Comparison of ENCODE assay signal across 29 cellular contexts in the genomic region with DNA sequence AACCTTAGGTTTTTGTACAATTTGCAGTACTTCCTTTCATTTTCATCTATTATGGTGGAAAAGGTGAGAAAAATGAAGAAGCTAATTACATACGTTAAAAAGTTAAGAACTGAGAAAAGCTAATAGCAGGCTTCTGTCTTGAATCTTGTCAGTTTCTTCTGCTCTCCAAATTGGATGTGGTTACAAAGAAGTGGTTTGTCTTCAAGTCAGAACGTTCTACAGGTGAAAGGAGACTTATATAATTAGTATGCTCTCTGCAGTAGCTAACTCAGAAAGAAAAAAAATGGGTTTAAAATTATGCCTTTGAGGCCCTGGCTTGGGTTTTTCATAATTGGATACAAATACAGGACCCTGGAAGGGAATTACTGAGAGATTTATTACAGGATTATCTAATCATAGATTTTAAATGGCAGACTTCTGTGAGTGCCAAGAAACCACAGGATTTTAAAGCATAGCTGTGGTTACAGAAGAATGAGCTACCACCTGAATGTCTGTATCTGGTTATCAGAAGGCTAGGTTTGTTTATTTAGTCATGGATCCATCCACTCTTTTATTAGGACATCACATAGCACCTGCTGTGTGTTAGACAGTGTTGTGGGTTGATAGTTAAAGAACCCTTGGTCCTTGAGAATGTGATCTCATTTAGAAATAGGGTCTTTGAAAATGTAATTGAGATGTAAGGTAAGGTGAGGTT.
A peak's percentile ranks its signal among the peaks of the same experiment; 100 is the strongest.
DNase-seq lines count a peak whose midpoint lies in the region; ATAC-seq, FAIRE-seq and TF ChIP-seq lines count a peak whose summit lies in the region.
"Had no signal": no experiment of that assay in that cellular context is flagged by ENCODE, and none has a peak within 500 bp of the region (broad histone marks: within the 10 kb centered on the region; RNA-seq: fewer than 3 reads in every experiment).

No MANE protein-coding gene starts in this region.

- CTCF ChIA-PET in A673 (lab: Charles Lee): no interaction called here

- H3K9me3 Mint-ChIP-seq in astrocyte (ENCODE audit: unreplicated experiment): peaks cover 3% of the 10 kb centered on the region
- no peaks in the 10 kb centered on the region for H3K9me3 Mint-ChIP-seq in stimulated activated effector memory CD8-positive, alpha-beta T cell treated with anti-CD3 and anti-CD28 coated beads, Interleukin-12 subunit alpha, Interleukin-12 subunit beta, amount 100 ng/mL, for 72 hours
- H3K9me3 Mint-ChIP-seq: activated T-cell treated with anti-CD3 and anti-CD28 coated beads, Interleukin-2, amount 50 U/mL, for 4 hours had no signal

- peak overlapping the region; percentile 62 for H3K4me2 ChIP-seq in DND-41 (ENCODE audit: insufficient read depth, low read length)
- H3K4me2 ChIP-seq in astrocyte (ENCODE audit: low read length): no peak overlapping the region

- TF ChIP-seq CTCF in A673 (conservative IDR thresholded peaks at IDR 0.05; ENCODE audit: low read depth, low read length): no peak
- TF ChIP-seq CTCF in DND-41 (IDR thresholded peaks at IDR 0.05; ENCODE audit: borderline replicate concordance, extremely low read depth, low read length, poor library complexity, severe bottlenecking): no peak
- no peak for TF ChIP-seq CTCF in astrocyte (IDR thresholded peaks at IDR 0.05; ENCODE audit: insufficient read depth, low read depth, low read length)
- no peak for TF ChIP-seq CTCF in colonic mucosa (IDR thresholded peaks at IDR 0.05)

- no peaks in the 10 kb centered on the region for H3K36me3 Mint-ChIP-seq in astrocyte (ENCODE audit: low read depth, unreplicated experiment)
- H3K36me3 Mint-ChIP-seq in stimulated activated effector memory CD8-positive, alpha-beta T cell treated with anti-CD3 and anti-CD28 coated beads, Interleukin-12 subunit alpha, Interleukin-12 subunit beta, amount 100 ng/mL, for 72 hours: no peaks in the 10 kb centered on the region
- H3K36me3 Mint-ChIP-seq: immature natural killer cell; mesothelial cell of epicardium; naive thymus-derived CD4-positive, alpha-beta T cell had no signal

- H3K79me2 ChIP-seq in DND-41 (ENCODE audit: insufficient read depth, low read length) (no peaks in the 10 kb centered on the region), astrocyte (ENCODE audit: insufficient read depth, low read length) (no peaks in the 10 kb centered on the region)

- no peaks in the 10 kb centered on the region for H4K20me1 ChIP-seq in DND-41 (ENCODE audit: insufficient read depth, low read length)
- no peaks in the 10 kb centered on the region for H4K20me1 ChIP-seq in astrocyte (ENCODE audit: insufficient read depth, low read length)

- peak; percentile 82 for ATAC-seq in DND-41 (ENCODE audit: insufficient read depth, low read depth)
- no peak for ATAC-seq in stimulated activated effector memory CD8-positive, alpha-beta T cell treated with anti-CD3 and anti-CD28 coated beads, Interleukin-12 subunit alpha, Interleukin-12 subunit beta, amount 100 ng/mL, for 72 hours
- ATAC-seq: activated CD4-positive, alpha-beta T cell treated with anti-CD3 and anti-CD28 coated beads for 36 hours; activated T-cell treated with anti-CD3 and anti-CD28 coated beads, Interleukin-2, amount 50 U/mL, for 4 hours; gastroesophageal sphincter; HepG2; naive thymus-derived CD4-positive, alpha-beta T cell; Panc1; stimulated activated naive CD8-positive, alpha-beta T cell treated with anti-CD3 and anti-CD28 coated beads, Interleukin-15, Interleukin-2, amounts not matched to agents 100 U/mL and 50 U/mL, for 24 hours had no signal

- FAIRE-seq in astrocyte (lab: Jason Lieb, UNC): no peak
- FAIRE-seq: GM19239, HepG2 had no signal

- H3K4me3 Mint-ChIP-seq in astrocyte (ENCODE audit: unreplicated experiment): no peak overlapping the region
- H3K4me3 Mint-ChIP-seq in stimulated activated effector memory CD8-positive, alpha-beta T cell treated with anti-CD3 and anti-CD28 coated beads, Interleukin-12 subunit alpha, Interleukin-12 subunit beta, amount 100 ng/mL, for 72 hours: no peak overlapping the region
- H3K4me3 Mint-ChIP-seq: activated CD4-positive, alpha-beta T cell treated with anti-CD3 and anti-CD28 coated beads for 36 hours; activated T-cell treated with anti-CD3 and anti-CD28 coated beads, Interleukin-2, amount 50 U/mL, for 4 hours; immature natural killer cell; mesothelial cell of epicardium; naive thymus-derived CD4-positive, alpha-beta T cell had no signal

- DNase-seq in A673 (ENCODE audit: low spot score): peak; percentile 6
- DNase-seq in DND-41: peak; percentile 11
- DNase-seq in NCI-H2227 (lab: John Stamatoyannopoulos, UW; ENCODE audit: unreplicated experiment): peak; percentile 63
- DNase-seq in astrocyte (ENCODE audit: low read depth): peak; percentile 4
- DNase-seq in stimulated activated effector memory CD8-positive, alpha-beta T cell treated with anti-CD3 and anti-CD28 coated beads, Interleukin-12 subunit alpha, Interleukin-12 subunit beta, amount 100 ng/mL, for 72 hours (ENCODE audit: low spot score in 2 of 2): no peak
- no peak for DNase-seq in NCI-H524 treated with DMSO at 0.1 percent for 48 hours (lab: John Stamatoyannopoulos, UW)
- no peak for DNase-seq in colonic mucosa
- no peak for DNase-seq in caudate nucleus (lab: John Stamatoyannopoulos, UW)
- DNase-seq: activated CD4-positive, alpha-beta T cell treated with anti-CD3 and anti-CD28 coated beads for 36 hours; activated T-cell treated with anti-CD3 and anti-CD28 coated beads, Interleukin-2, amount 50 U/mL, for 4 hours; C1 segment of cervical spinal cord; Calu3; HCEC 1CT; hippocampal formation; immature natural killer cell; left ventricle myocardium inferior; naive thymus-derived CD4-positive, alpha-beta T cell; NCI-H1105 treated with DMSO at 0.1 percent for 48 hours; NCI-H2171; occipital lobe; stimulated activated CD4-positive, alpha-beta T cell treated with anti-CD3 and anti-CD28 coated beads, Interleukin-4, amount 100 ng/mL, for 24 hours; stimulated activated naive CD8-positive, alpha-beta T cell treated with anti-CD3 and anti-CD28 coated beads, Interleukin-15, Interleukin-2, amounts not matched to agents 100 U/mL and 50 U/mL, for 24 hours; T-helper 2 cell had no signal

- H3K27ac Mint-ChIP-seq in astrocyte (ENCODE audit: unreplicated experiment): no peak overlapping the region
- no peak overlapping the region for H3K27ac Mint-ChIP-seq in stimulated activated effector memory CD8-positive, alpha-beta T cell treated with anti-CD3 and anti-CD28 coated beads, Interleukin-12 subunit alpha, Interleukin-12 subunit beta, amount 100 ng/mL, for 72 hours
- H3K27ac Mint-ChIP-seq: activated CD4-positive, alpha-beta T cell treated with anti-CD3 and anti-CD28 coated beads for 36 hours; immature natural killer cell; mesothelial cell of epicardium had no signal

- no peak overlapping the region for H3K4me3 ChIP-seq in A673 (ENCODE audit: low read depth, low read length, poor library complexity, severe bottlenecking)
- H3K4me3 ChIP-seq in DND-41 (ENCODE audit: low read depth in 1 of 2, low read length in 2 of 2): peak overlapping the region in 1 of 2 experiments; percentile 37; a peak in 1 of 4 replicates
- H3K4me3 ChIP-seq in astrocyte (ENCODE audit: insufficient read depth, low read depth, low read length): no peak overlapping the region
- no peak overlapping the region for H3K4me3 ChIP-seq in colonic mucosa
- H3K4me3 ChIP-seq: coronary artery, gastroesophageal sphincter, left ventricle myocardium inferior had no signal

- H3K36me3 ChIP-seq in A673 (ENCODE audit: insufficient read depth, low read length, poor library complexity, severe bottlenecking) (no peaks in the 10 kb centered on the region), DND-41 (ENCODE audit: insufficient read depth, low read length) (no peaks in the 10 kb centered on the region), astrocyte (ENCODE audit: insufficient read depth, low read length) (no peaks in the 10 kb centered on the region), colonic mucosa (no peaks in the 10 kb centered on the region)
- H3K36me3 ChIP-seq: gastroesophageal sphincter, left ventricle myocardium inferior had no signal

- intact Hi-C loops in A673 (cut with micrococcal nuclease; ENCODE audit: unreplicated experiment) (no loop called here), colonic mucosa (cut with DNase I) (no loop called here)

- peaks cover 8% of the 10 kb centered on the region for H3K4me1 Mint-ChIP-seq in astrocyte (ENCODE audit: low read depth, unreplicated experiment)
- H3K4me1 Mint-ChIP-seq in stimulated activated effector memory CD8-positive, alpha-beta T cell treated with anti-CD3 and anti-CD28 coated beads, Interleukin-12 subunit alpha, Interleukin-12 subunit beta, amount 100 ng/mL, for 72 hours: no peaks in the 10 kb centered on the region
- H3K4me1 Mint-ChIP-seq: activated CD4-positive, alpha-beta T cell treated with anti-CD3 and anti-CD28 coated beads for 36 hours; immature natural killer cell; naive thymus-derived CD4-positive, alpha-beta T cell had no signal

- no peaks in the 10 kb centered on the region for H3K27me3 Mint-ChIP-seq in astrocyte (ENCODE audit: low read depth, unreplicated experiment)
- H3K27me3 Mint-ChIP-seq: activated CD4-positive, alpha-beta T cell treated with anti-CD3 and anti-CD28 coated beads for 36 hours had no signal

- POLR2A ChIA-PET in A673 (lab: Charles Lee; ENCODE audit: low non-redundant PET): no interaction called here

- peaks cover 3% of the 10 kb centered on the region for H3K4me1 ChIP-seq in A673 (ENCODE audit: insufficient read depth, low read length, poor library complexity, severe bottlenecking)
- H3K4me1 ChIP-seq in DND-41 (ENCODE audit: insufficient read depth, low read length): peaks cover 56% of the 10 kb centered on the region
- H3K4me1 ChIP-seq in astrocyte (ENCODE audit: insufficient read depth, low read length): no peaks in the 10 kb centered on the region
- no peaks in the 10 kb centered on the region for H3K4me1 ChIP-seq in colonic mucosa
- H3K4me1 ChIP-seq: gastroesophageal sphincter, left ventricle myocardium inferior had no signal

- H3K9me3 ChIP-seq in A673 (ENCODE audit: low read depth, low read length, poor library complexity, severe bottlenecking): peaks cover 4% of the 10 kb centered on the region
- no peaks in the 10 kb centered on the region for H3K9me3 ChIP-seq in DND-41 (ENCODE audit: insufficient read depth, low read length, severe bottlenecking)
- H3K9me3 ChIP-seq in astrocyte (ENCODE audit: insufficient read depth, low read depth, low read length): no peaks in the 10 kb centered on the region
- H3K9me3 ChIP-seq in colonic mucosa: no peaks in the 10 kb centered on the region
- H3K9me3 ChIP-seq: gastroesophageal sphincter had no signal

- no peak overlapping the region for H3K27ac ChIP-seq in A673 (ENCODE audit: low read depth, low read length, poor library complexity, severe bottlenecking)
- peak overlapping the region; percentile 95 for H3K27ac ChIP-seq in DND-41 (ENCODE audit: low read length)
- H3K27ac ChIP-seq in astrocyte (ENCODE audit: low read depth, low read length): no peak overlapping the region
- no peak overlapping the region for H3K27ac ChIP-seq in colonic mucosa
- no peak overlapping the region for H3K27ac ChIP-seq in caudate nucleus (ENCODE audit: low read depth, low read length)
- H3K27ac ChIP-seq: coronary artery, gastroesophageal sphincter, left ventricle myocardium inferior had no signal

- H3K27me3 ChIP-seq in A673 (replicated peaks; ENCODE audit: insufficient read depth, low read depth, low read length, poor library complexity) (no peaks in the 10 kb centered on the region), DND-41 (ENCODE audit: insufficient read depth, low read length, poor library complexity) (no peaks in the 10 kb centered on the region), astrocyte (ENCODE audit: insufficient read depth, low read length) (no peaks in the 10 kb centered on the region), colonic mucosa (no peaks in the 10 kb centered on the region)
- H3K27me3 ChIP-seq: gastroesophageal sphincter had no signal

- H3K9ac ChIP-seq in DND-41 (ENCODE audit: low read depth, low read length) (peak overlapping the region; percentile 45), astrocyte (ENCODE audit: low read length) (no peak overlapping the region), colonic mucosa (ENCODE audit: low read depth in 2 of 2, low read length in 2 of 2) (no peak overlapping the region)

- H2AFZ ChIP-seq in DND-41 (ENCODE audit: low read depth, low read length) (0 out of 2 replicates have a peak overlapping the region, but pooled peaks have one; percentile 56), astrocyte (ENCODE audit: low read depth, low read length) (no peak overlapping the region)

- BruUV-seq in A673 (replicated peaks; lab: Mats Ljungman, UMichigan): no TSS peak

Comparison
In these comparisons a context has a peak if more than half of its experiments do, and no peak if none do; other contexts are left out.
1. DNase-seq: peak in A673 (single experiment), DND-41 (single experiment), NCI-H2227 (single experiment) and astrocyte (single experiment); none in stimulated activated effector memory CD8-positive, alpha-beta T cell treated with anti-CD3 and anti-CD28 coated beads, Interleukin-12 subunit alpha, Interleukin-12 subunit beta, amount 100 ng/mL, for 72 hours (0 of 2), NCI-H524 treated with DMSO at 0.1 percent for 48 hours (single experiment), colonic mucosa (single experiment) and caudate nucleus (0 of 61).